22 cellular contexts compared by ENCODE assay signal in genomic region chr22:50198624-50199017, GRCh38. TPM values are rescaled to one million over a fixed set of nuclear protein-coding genes. Genes with fewer than 3 reads are reported as not detected.
A peak's percentile ranks its signal among the peaks of the same experiment; 100 is the strongest.
DNase-seq lines count a peak whose midpoint lies in the region; ATAC-seq and TF ChIP-seq lines count a peak whose summit lies in the region.
"Had no signal": no experiment of that assay in that cellular context is flagged by ENCODE, and none has a peak within 500 bp of the region (broad histone marks: within the 10 kb centered on the region; RNA-seq: fewer than 3 reads in every experiment).

No MANE protein-coding gene starts in this region.

- ATAC-seq in CD4-positive, alpha-beta T cell (ENCODE audit: poor library complexity), result no peak
- ATAC-seq in RWPE2 (ENCODE audit: low read depth), result no peak

- peaks cover 71% of the 10 kb centered on the region for H4K20me1 ChIP-seq in BLaER1

- H3K4me1 Mint-ChIP-seq in CD4-positive, alpha-beta T cell (ENCODE audit: low read depth), result peaks cover 13% of the 10 kb centered on the region
- peaks cover 14% of the 10 kb centered on the region for H3K4me1 Mint-ChIP-seq in activated T-helper 1 cell treated with anti-CD3 and anti-CD28 coated beads, Interleukin-12 subunit alpha, Interleukin-12 subunit beta, Interleukin-2, Interleukin-4 antibody, amounts not matched to agents 30 ng/mL and 10 ng/mL and 1 ng/mL, durations not matched to agents 14 hours and 24 hours and 36 hours (ENCODE audit: low read depth)

- no peaks in the 10 kb centered on the region for H3K9me3 ChIP-seq in BLaER1
- no peaks in the 10 kb centered on the region for H3K9me3 ChIP-seq in CD4-positive, alpha-beta T cell (ENCODE audit: control insufficient read depth, low read length)
- H3K9me3 ChIP-seq in RWPE2 (ENCODE audit: severe bottlenecking), result no peaks in the 10 kb centered on the region
- H3K9me3 ChIP-seq in neutrophil, result no peaks in the 10 kb centered on the region
- H3K9me3 ChIP-seq: HAP-1, SK-N-SH had no signal

- H3K27me3 Mint-ChIP-seq in CD4-positive, alpha-beta T cell, result no peaks in the 10 kb centered on the region
- H3K27me3 Mint-ChIP-seq in activated T-helper 1 cell treated with anti-CD3 and anti-CD28 coated beads, Interleukin-12 subunit alpha, Interleukin-12 subunit beta, Interleukin-2, Interleukin-4 antibody, amounts not matched to agents 30 ng/mL and 10 ng/mL and 1 ng/mL, durations not matched to agents 14 hours and 24 hours and 36 hours (ENCODE audit: insufficient read depth), result no peaks in the 10 kb centered on the region
- H3K27me3 Mint-ChIP-seq: B cell, IgD-negative memory B cell had no signal

- CTCF ChIA-PET in CD4-positive, alpha-beta T cell (lab: Charles Lee), result no interaction called here

- intact Hi-C loops in CD4-positive, alpha-beta T cell (cut with DNase I, micrococcal nuclease), result loop anchor here in 1 of 2 experiments (10.0 kb wide), 1 partner anchor 264 kb away; no protein-coding TSS in a partner anchor
- intact Hi-C loops in activated T-helper 1 cell treated with anti-CD3 and anti-CD28 coated beads, Interleukin-12 subunit alpha, Interleukin-12 subunit beta, Interleukin-2, Interleukin-4 antibody, amounts not matched to agents 30 ng/mL and 10 ng/mL and 1 ng/mL, durations not matched to agents 14 hours and 24 hours and 36 hours (cut with micrococcal nuclease), result no loop called here

- no peak for DNase-seq in CD4-positive, alpha-beta T cell
- DNase-seq in RWPE2 (ENCODE audit: low spot score) (no peak), NCI-H1092 (lab: John Stamatoyannopoulos, UW) (no peak), NCI-H2171 (lab: John Stamatoyannopoulos, UW) (no peak)
- DNase-seq in activated T-helper 1 cell treated with anti-CD3 and anti-CD28 coated beads, Interleukin-12 subunit alpha, Interleukin-12 subunit beta, Interleukin-2, Interleukin-4 antibody, amounts not matched to agents 30 ng/mL and 10 ng/mL and 1 ng/mL, durations not matched to agents 14 hours and 24 hours and 36 hours (ENCODE audit: low spot score), result no peak
- DNase-seq: DMS153, GOT3, MM.1S, NCI-H1417, NCI-H1694, NCI-H2029 treated with DMSO at 0.1 percent for 48 hours, NCI-H2227 treated with DMSO at 0.1 percent for 48 hours, NCI-H526 treated with DMSO at 0.1 percent for 48 hours, SIG-M5, SK-N-SH had no signal

- no peak for TF ChIP-seq CTCF in CD4-positive, alpha-beta T cell (IDR thresholded peaks at IDR 0.05)
- TF ChIP-seq CTCF in RWPE2 (IDR thresholded peaks at IDR 0.05; ENCODE audit: poor library complexity, severe bottlenecking) (no peak), neutrophil (IDR thresholded peaks at IDR 0.05) (no peak)

- no peak overlapping the region for H3K4me3 Mint-ChIP-seq in CD4-positive, alpha-beta T cell
- no peak overlapping the region for H3K4me3 Mint-ChIP-seq in activated T-helper 1 cell treated with anti-CD3 and anti-CD28 coated beads, Interleukin-12 subunit alpha, Interleukin-12 subunit beta, Interleukin-2, Interleukin-4 antibody, amounts not matched to agents 30 ng/mL and 10 ng/mL and 1 ng/mL, durations not matched to agents 14 hours and 24 hours and 36 hours

- H3K4me1 ChIP-seq in BLaER1 (peaks cover 85% of the 10 kb centered on the region), RWPE2 (ENCODE audit: insufficient read depth, poor library complexity, severe bottlenecking) (no peaks in the 10 kb centered on the region), neutrophil (ENCODE audit: control insufficient read depth in 1 of 2, insufficient read depth in 1 of 2, low read depth in 1 of 2, low read length in 1 of 2) (peaks cover 29 to 34% of the 10 kb centered on the region in 2 experiments)

- no peaks in the 10 kb centered on the region for H3K9me3 Mint-ChIP-seq in CD4-positive, alpha-beta T cell
- no peaks in the 10 kb centered on the region for H3K9me3 Mint-ChIP-seq in activated T-helper 1 cell treated with anti-CD3 and anti-CD28 coated beads, Interleukin-12 subunit alpha, Interleukin-12 subunit beta, Interleukin-2, Interleukin-4 antibody, amounts not matched to agents 30 ng/mL and 10 ng/mL and 1 ng/mL, durations not matched to agents 14 hours and 24 hours and 36 hours
- H3K9me3 Mint-ChIP-seq: IgD-negative memory B cell had no signal

- H3K27ac Mint-ChIP-seq in CD4-positive, alpha-beta T cell, result no peak overlapping the region
- no peak overlapping the region for H3K27ac Mint-ChIP-seq in activated T-helper 1 cell treated with anti-CD3 and anti-CD28 coated beads, Interleukin-12 subunit alpha, Interleukin-12 subunit beta, Interleukin-2, Interleukin-4 antibody, amounts not matched to agents 30 ng/mL and 10 ng/mL and 1 ng/mL, durations not matched to agents 14 hours and 24 hours and 36 hours

- H3K27ac ChIP-seq in BLaER1 (peak overlapping the region; percentile 94), RWPE2 (ENCODE audit: poor library complexity, severe bottlenecking) (peak overlapping the region; percentile 50), neutrophil (peak overlapping the region; percentile 90)
- peak overlapping the region; percentile 17 for H3K27ac ChIP-seq in CD4-positive, alpha-beta T cell (ENCODE audit: low read depth, low read length)
- H3K27ac ChIP-seq: KMS-11 had no signal

- H3K36me3 ChIP-seq in BLaER1 (peaks cover 67% of the 10 kb centered on the region), RWPE2 (ENCODE audit: low read depth) (peaks cover 50% of the 10 kb centered on the region), neutrophil (peaks cover 61% of the 10 kb centered on the region)

- H3K9ac ChIP-seq in BLaER1, result peak overlapping the region; percentile 95
- H3K9ac ChIP-seq: KMS-11, SK-N-SH had no signal

- POLR2A ChIA-PET in CD4-positive, alpha-beta T cell (lab: Charles Lee), result no interaction called here

- H3K4me2 ChIP-seq in BLaER1, result peak overlapping the region; percentile 98
- H3K4me2 ChIP-seq: KMS-11 had no signal

- H3K4me3 ChIP-seq in BLaER1, result peak overlapping the region; percentile 96; the same call in 1 of the 2 replicates
- H3K4me3 ChIP-seq in RWPE2 (ENCODE audit: severe bottlenecking), result no peak overlapping the region
- no peak overlapping the region for H3K4me3 ChIP-seq in neutrophil (ENCODE audit: low read depth in 1 of 2, low read length in 1 of 2)
- H3K4me3 ChIP-seq: HAP-1 had no signal

- H3K27me3 ChIP-seq in BLaER1, result no peaks in the 10 kb centered on the region
- no peaks in the 10 kb centered on the region for H3K27me3 ChIP-seq in CD4-positive, alpha-beta T cell (ENCODE audit: control insufficient read depth, insufficient read depth, low read length)
- no peaks in the 10 kb centered on the region for H3K27me3 ChIP-seq in RWPE2 (ENCODE audit: insufficient read depth, poor library complexity, severe bottlenecking)
- no peaks in the 10 kb centered on the region for H3K27me3 ChIP-seq in neutrophil

- peaks cover 40% of the 10 kb centered on the region for H3K36me3 Mint-ChIP-seq in CD4-positive, alpha-beta T cell (ENCODE audit: low read depth)
- H3K36me3 Mint-ChIP-seq in activated T-helper 1 cell treated with anti-CD3 and anti-CD28 coated beads, Interleukin-12 subunit alpha, Interleukin-12 subunit beta, Interleukin-2, Interleukin-4 antibody, amounts not matched to agents 30 ng/mL and 10 ng/mL and 1 ng/mL, durations not matched to agents 14 hours and 24 hours and 36 hours (ENCODE audit: low read depth), result peaks cover 8% of the 10 kb centered on the region

RNA-seq across cellular contexts. Expression of gene SELENOO, which starts 2.2 kb away (rescaled TPM):
- 10 to 100 TPM; 26.0 to 26.1 TPM for total RNA-seq in CD4-positive, alpha-beta T cell
- 23.7 and 25.9 TPM in 2 replicates for total RNA-seq in activated T-helper 1 cell treated with anti-CD3 and anti-CD28 coated beads, Interleukin-12 subunit alpha, Interleukin-12 subunit beta, Interleukin-2, Interleukin-4 antibody, amounts not matched to agents 30 ng/mL and 10 ng/mL and 1 ng/mL, durations not matched to agents 14 hours and 24 hours and 36 hours

RNA-seq across cellular contexts. Expression of gene TRABD, which starts 12.9 kb away (rescaled TPM):
- 100 to 1,000 TPM; 184 to 193 TPM for total RNA-seq in CD4-positive, alpha-beta T cell
- 94.1 and 96.8 TPM in 2 replicates for total RNA-seq in activated T-helper 1 cell treated with anti-CD3 and anti-CD28 coated beads, Interleukin-12 subunit alpha, Interleukin-12 subunit beta, Interleukin-2, Interleukin-4 antibody, amounts not matched to agents 30 ng/mL and 10 ng/mL and 1 ng/mL, durations not matched to agents 14 hours and 24 hours and 36 hours

RNA-seq across cellular contexts. Expression of gene PANX2, which starts 28.1 kb away (rescaled TPM):
- total RNA-seq in CD4-positive, alpha-beta T cell, result under 1 TPM; 0.11 to 0.16 TPM
- total RNA-seq in activated T-helper 1 cell treated with anti-CD3 and anti-CD28 coated beads, Interleukin-12 subunit alpha, Interleukin-12 subunit beta, Interleukin-2, Interleukin-4 antibody, amounts not matched to agents 30 ng/mL and 10 ng/mL and 1 ng/mL, durations not matched to agents 14 hours and 24 hours and 36 hours, result 0.36 and 0.64 TPM in 2 replicates
- total RNA-seq: OCI-LY7 had no signal

RNA-seq across cellular contexts. Expression of gene TUBGCP6, which starts 46.2 kb away (rescaled TPM):
- total RNA-seq in CD4-positive, alpha-beta T cell, result 100 to 1,000 TPM; 124 to 126 TPM
- 52.1 and 54.6 TPM in 2 replicates for total RNA-seq in activated T-helper 1 cell treated with anti-CD3 and anti-CD28 coated beads, Interleukin-12 subunit alpha, Interleukin-12 subunit beta, Interleukin-2, Interleukin-4 antibody, amounts not matched to agents 30 ng/mL and 10 ng/mL and 1 ng/mL, durations not matched to agents 14 hours and 24 hours and 36 hours

RNA-seq across cellular contexts. Expression of gene HDAC10, which starts 52.4 kb away (rescaled TPM):
- 10 to 100 TPM; 87.3 to 88.7 TPM for total RNA-seq in CD4-positive, alpha-beta T cell
- 67.4 and 68.1 TPM in 2 replicates for total RNA-seq in activated T-helper 1 cell treated with anti-CD3 and anti-CD28 coated beads, Interleukin-12 subunit alpha, Interleukin-12 subunit beta, Interleukin-2, Interleukin-4 antibody, amounts not matched to agents 30 ng/mL and 10 ng/mL and 1 ng/mL, durations not matched to agents 14 hours and 24 hours and 36 hours

Comparison
In these comparisons a context has a peak if more than half of its experiments do, and no peak if none do; other contexts are left out.
1. H3K27ac ChIP-seq: peak in every context shown above with its lines; median percentile 94 in BLaER1; 90 in neutrophil; 50 in RWPE2; 17 in CD4-positive, alpha-beta T cell.